Comparison of ENCODE assay signal across 28 cellular contexts in the genomic region with DNA sequence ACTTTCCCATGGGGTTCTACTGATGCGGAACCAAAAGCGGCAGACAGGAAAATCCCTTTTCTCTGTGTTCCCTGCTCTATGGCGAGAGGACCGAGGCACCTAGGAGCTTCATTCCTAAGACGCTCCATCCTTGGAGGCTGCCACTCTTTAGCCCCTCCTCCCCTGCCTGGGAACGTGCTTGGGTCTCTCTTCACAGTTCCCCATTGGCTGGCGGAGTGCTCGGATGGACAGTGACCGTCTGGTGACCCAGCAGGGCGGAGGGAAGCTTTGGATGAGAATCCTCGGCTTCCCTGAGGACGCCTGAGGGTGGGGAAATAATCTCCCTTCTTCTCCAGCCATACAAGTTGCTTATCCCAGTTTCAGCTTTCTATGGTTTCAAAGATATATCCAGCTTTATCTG. TPM values are rescaled to one million over a fixed set of nuclear protein-coding genes. Genes with fewer than 3 reads are reported as not detected.
DNase-seq lines count a peak whose midpoint lies in the region; ATAC-seq, FAIRE-seq and TF ChIP-seq lines count a peak whose summit lies in the region.
"Had no signal": no experiment of that assay in that cellular context is flagged by ENCODE, and none has a peak within 500 bp of the region (broad histone marks: within the 10 kb centered on the region; RNA-seq: fewer than 3 reads in every experiment).

No MANE protein-coding gene starts in this region.

- H2AFZ ChIP-seq in neural progenitor cell (replicated peaks) = peak overlapping the region; percentile 39
- H2AFZ ChIP-seq: GM23248 had no signal

- H3K9ac ChIP-seq in neural progenitor cell = no peak overlapping the region
- H3K9ac ChIP-seq: BLaER1, GM23248 had no signal

- TF ChIP-seq CTCF in ascending aorta (IDR thresholded peaks at IDR 0.05) (no peak), left ventricle myocardium inferior (IDR thresholded peaks at IDR 0.05; ENCODE audit: borderline replicate concordance) (no peak), neural progenitor cell (IDR thresholded peaks at IDR 0.05) (no peak), natural killer cell (IDR thresholded peaks at IDR 0.05) (no peak)

- H3K9me3 ChIP-seq in ascending aorta = no peaks in the 10 kb centered on the region
- no peaks in the 10 kb centered on the region for H3K9me3 ChIP-seq in left ventricle myocardium inferior (replicated peaks)
- no peaks in the 10 kb centered on the region for H3K9me3 ChIP-seq in neural progenitor cell (ENCODE audit: low read depth)
- H3K9me3 ChIP-seq: A549, BLaER1, breast epithelium, uterus had no signal

- H3K4me2 ChIP-seq in neural progenitor cell = no peak overlapping the region
- H3K4me2 ChIP-seq: A549, BLaER1 had no signal

- H3K4me3 Mint-ChIP-seq in neural progenitor cell (no peak overlapping the region), natural killer cell (no peak overlapping the region)
- H3K4me3 Mint-ChIP-seq: activated CD4-positive, alpha-beta memory T cell treated with anti-CD3 and anti-CD28 coated beads for 36 hours had no signal

- ATAC-seq in HG02642 (IDR thresholded peaks at IDR 0.05; ENCODE audit: poor library complexity, unreplicated experiment) (no peak), natural killer cell (no peak)
- ATAC-seq: A549, Panc1 had no signal

- no peaks in the 10 kb centered on the region for H4K20me1 ChIP-seq in neural progenitor cell (ENCODE audit: low read depth)
- H4K20me1 ChIP-seq: BLaER1 had no signal

- H3K4me1 ChIP-seq in ascending aorta (peaks cover 24 to 69% of the 10 kb centered on the region in 2 donors), left ventricle myocardium inferior (peaks cover 36% of the 10 kb centered on the region), neural progenitor cell (no peaks in the 10 kb centered on the region)
- H3K4me1 ChIP-seq: A549, BLaER1, breast epithelium, uterus had no signal

- H3K27me3 ChIP-seq in ascending aorta = no peaks in the 10 kb centered on the region
- no peaks in the 10 kb centered on the region for H3K27me3 ChIP-seq in left ventricle myocardium inferior (ENCODE audit: low read depth)
- H3K27me3 ChIP-seq in neural progenitor cell = no peaks in the 10 kb centered on the region
- H3K27me3 ChIP-seq: BLaER1, uterus had no signal

- H3K4me1 Mint-ChIP-seq in neural progenitor cell = peaks cover 8% of the 10 kb centered on the region
- H3K4me1 Mint-ChIP-seq in natural killer cell = no peaks in the 10 kb centered on the region

- H3K27me3 Mint-ChIP-seq in neural progenitor cell (ENCODE audit: insufficient read depth, low read depth) (peaks cover 7% of the 10 kb centered on the region), natural killer cell (ENCODE audit: low read depth in 2 of 2) (peaks cover 6% of the 10 kb centered on the region in 2 donors)
- H3K27me3 Mint-ChIP-seq: activated CD4-positive, alpha-beta memory T cell treated with anti-CD3 and anti-CD28 coated beads for 36 hours had no signal

- H3K79me2 ChIP-seq in neural progenitor cell (ENCODE audit: low read depth) = no peaks in the 10 kb centered on the region

- no peaks in the 10 kb centered on the region for H3K36me3 Mint-ChIP-seq in neural progenitor cell
- H3K36me3 Mint-ChIP-seq in natural killer cell = no peaks in the 10 kb centered on the region
- H3K36me3 Mint-ChIP-seq: activated CD4-positive, alpha-beta memory T cell treated with anti-CD3 and anti-CD28 coated beads for 36 hours had no signal

- H3K4me3 ChIP-seq in ascending aorta (no peak overlapping the region), left ventricle myocardium inferior (no peak overlapping the region), neural progenitor cell (no peak overlapping the region)
- H3K4me3 ChIP-seq: A549, BLaER1, breast epithelium, GM23248, SK-N-MC, uterus had no signal

- no peaks in the 10 kb centered on the region for H3F3A ChIP-seq in neural progenitor cell (ENCODE audit: low read depth)

- intact Hi-C loops in ascending aorta (cut with DNase I) (loop anchor here (5.0 kb wide), 1 partner anchor 351 kb away; the partner anchor contains the start of gene NTF3), left ventricle myocardium inferior (cut with micrococcal nuclease) (loop anchor here (10.0 kb wide), 1 partner anchor 226 kb away; no protein-coding TSS in a partner anchor), natural killer cell (cut with micrococcal nuclease) (loop anchor here (5.0 kb wide), 1 partner anchor 224 kb away; no protein-coding TSS in a partner anchor)

- H3K36me3 ChIP-seq in ascending aorta (no peaks in the 10 kb centered on the region), left ventricle myocardium inferior (no peaks in the 10 kb centered on the region), neural progenitor cell (no peaks in the 10 kb centered on the region)
- H3K36me3 ChIP-seq: BLaER1, breast epithelium, uterus had no signal

- peak overlapping the region; percentile 85 for H3K27ac ChIP-seq in ascending aorta
- H3K27ac ChIP-seq in left ventricle myocardium inferior (replicated peaks) = no peak overlapping the region
- no peak overlapping the region for H3K27ac ChIP-seq in neural progenitor cell
- H3K27ac ChIP-seq: A549, BLaER1, breast epithelium, epithelial cell of prostate, GM23248, SK-N-MC, uterus, VCaP had no signal

- H3K9me3 Mint-ChIP-seq in neural progenitor cell = no peaks in the 10 kb centered on the region
- no peaks in the 10 kb centered on the region for H3K9me3 Mint-ChIP-seq in natural killer cell
- H3K9me3 Mint-ChIP-seq: activated CD4-positive, alpha-beta memory T cell treated with anti-CD3 and anti-CD28 coated beads for 36 hours had no signal

- FAIRE-seq in GM12892 (lab: Jason Lieb, UNC) = no peak
- FAIRE-seq: A549, G401.6, GM19239 had no signal

- no peak overlapping the region for H3K27ac Mint-ChIP-seq in neural progenitor cell
- no peak overlapping the region for H3K27ac Mint-ChIP-seq in natural killer cell
- H3K27ac Mint-ChIP-seq: activated CD4-positive, alpha-beta memory T cell treated with anti-CD3 and anti-CD28 coated beads for 36 hours had no signal

- DNase-seq in COLO829 (ENCODE audit: low spot score) (peak; percentile 20), ascending aorta (ENCODE audit: low spot score in 2 of 2) (no peak), left ventricle myocardium inferior (peak; percentile 33), neural progenitor cell (ENCODE audit: low spot score) (peak; percentile 57), activated T-cell treated with anti-CD3 and anti-CD28 coated beads for 4 hours (no peak), GM12892 (ENCODE audit: insufficient read length) (no peak), natural killer cell (no peak)
- DNase-seq: activated CD4-positive, alpha-beta memory T cell treated with anti-CD3 and anti-CD28 coated beads for 36 hours; activated gamma-delta T cell treated with Interleukin-2 at 50 U/mL for 16 hours; foreskin melanocyte; GM23248; KG1; NCI-H187; NCI-H226; T-helper 2 cell; uterus had no signal

- no peak for TF ChIP-seq POLR2A in GM12892 (IDR thresholded peaks at IDR 0.05; ENCODE audit: low read depth, low read length)

RNA-seq across cellular contexts. Expression of gene KCNA5, which starts 37.3 kb away (rescaled TPM):
- 39.1 TPM for total RNA-seq in ascending aorta
- total RNA-seq in left ventricle myocardium inferior = 2.6 TPM
- total RNA-seq in neural progenitor cell (ENCODE audit: low replicate concordance) = 0.19 and 1.1 TPM in 2 replicates
- polyA plus RNA-seq in GM12892 (2012; ENCODE audit: missing spikeins) = not detected
- total RNA-seq in natural killer cell = under 1 TPM in 1 of 3 donors, not detected in 2; 0.13 TPM
- total RNA-seq: activated CD4-positive, alpha-beta memory T cell treated with anti-CD3 and anti-CD28 coated beads for 36 hours; dermis microvascular lymphatic vessel endothelial cell; GM23248; HT-29 had no signal
- polyA plus RNA-seq: A549, GM23248 had no signal

Comparison
In these comparisons a context has a peak if more than half of its experiments do, and no peak if none do; other contexts are left out.
1. DNase-seq: peak in COLO829 (single experiment), left ventricle myocardium inferior (single experiment) and neural progenitor cell (single experiment); none in ascending aorta (0 of 2), activated T-cell treated with anti-CD3 and anti-CD28 coated beads for 4 hours (single experiment), GM12892 (single experiment) and natural killer cell (single experiment).
2. H3K27ac ChIP-seq: peak in ascending aorta (2 of 2); none in left ventricle myocardium inferior (single experiment) and neural progenitor cell (single experiment).
3. RNA of gene KCNA5, which starts 37.3 kb away (total RNA-seq): 39.1 TPM in ascending aorta (single experiment); 2.6 TPM in left ventricle myocardium inferior (single experiment), 0.19 to 1.1 TPM in neural progenitor cell and 0.13 TPM in natural killer cell; every median in the first group is over 10 times any median in the second.